Comparison of ENCODE assay signal across 21 cellular contexts in genomic region chr5:652773-653350, GRCh38. TPM values are rescaled to one million over a fixed set of nuclear protein-coding genes. Genes with fewer than 3 reads are reported as not detected.
A peak's percentile ranks its signal among the peaks of the same experiment; 100 is the strongest.
DNase-seq lines count a peak whose midpoint lies in the region; ATAC-seq and TF ChIP-seq lines count a peak whose summit lies in the region.
"Had no signal": no experiment of that assay in that cellular context is flagged by ENCODE, and none has a peak within 500 bp of the region (broad histone marks: within the 10 kb centered on the region; RNA-seq: fewer than 3 reads in every experiment).

No MANE protein-coding gene starts in this region.

- no peaks in the 10 kb centered on the region for H3K4me1 ChIP-seq in mucosa of descending colon (ENCODE audit: low read depth)
- H3K4me1 ChIP-seq: breast epithelium, thyroid gland had no signal

- H3K4me3 ChIP-seq in LNCaP clone FGC (ENCODE audit: low read depth, low read length): no peak overlapping the region
- no peak overlapping the region for H3K4me3 ChIP-seq in mucosa of descending colon
- H3K4me3 ChIP-seq: breast epithelium, SK-N-MC, smooth muscle cell, thyroid gland had no signal

- H3K36me3 ChIP-seq in mucosa of descending colon (ENCODE audit: low read depth): no peaks in the 10 kb centered on the region
- H3K36me3 ChIP-seq: breast epithelium, thyroid gland had no signal

- POLR2A ChIA-PET in HEK293T (lab: Yijun Ruan, JAX): interaction anchor here (0.9 kb wide), 1 partner anchor 9 kb away, joined by 3 read pairs; no protein-coding TSS in a partner anchor

- DNase-seq in COR-L47 (lab: John Stamatoyannopoulos, UW) (peak; percentile 78), LNCaP clone FGC (ENCODE audit: low read depth) (peak; percentile 50), NCI-H774 (lab: John Stamatoyannopoulos, UW) (peak; percentile 84), mucosa of descending colon (peak in 2 of 3 donors; percentile 29 to 50), cerebellar cortex (ENCODE audit: low spot score) (no peak), HEK293T (ENCODE audit: extremely low spot score) (no peak)
- no peak for DNase-seq in stimulated activated CD4-positive, alpha-beta T cell treated with anti-CD3 and anti-CD28 coated beads, Interleukin-4, amount 100 ng/mL, for 1 hour
- DNase-seq: activated CD4-positive, alpha-beta T cell treated with anti-CD3 and anti-CD28 coated beads, Interleukin-2, amount 50 U/mL, for 48 hours; activated naive CD4-positive, alpha-beta T cell; activated T-cell treated with anti-CD3 and anti-CD28 coated beads for 4 hours; CD4-positive, alpha-beta T cell; NCI-H1092; NCI-H446 treated with DMSO at 0.1 percent for 48 hours; nucleus accumbens; stimulated activated CD4-positive, alpha-beta T cell treated with anti-CD3 and anti-CD28 coated beads, Interleukin-2, amount 100 ng/mL, for 48 hours; stimulated activated naive CD8-positive, alpha-beta T cell treated with anti-CD3 and anti-CD28 coated beads, Interleukin-15, Interleukin-2, amounts not matched to agents 100 U/mL and 50 U/mL, for 24 hours; thyroid gland had no signal

- TF ChIP-seq CTCF in LNCaP clone FGC (IDR thresholded peaks at IDR 0.05; ENCODE audit: control insufficient read depth, extremely low read depth, insufficient read depth) (no peak), mucosa of descending colon (IDR thresholded peaks at IDR 0.05) (no peak)

- CTCF ChIA-PET in HEK293T (lab: Yijun Ruan, JAX): interaction anchor here (0.6 kb wide), 1 partner anchor 336 kb away, joined by 3 read pairs; no protein-coding TSS in a partner anchor

- no peaks in the 10 kb centered on the region for H3K9me3 ChIP-seq in mucosa of descending colon
- H3K9me3 ChIP-seq: breast epithelium, thyroid gland had no signal

- intact Hi-C loops in mucosa of descending colon (cut with DNase I, micrococcal nuclease): no loop called here

- peak; percentile 59 for ATAC-seq in mucosa of descending colon
- ATAC-seq: stimulated activated naive CD8-positive, alpha-beta T cell treated with anti-CD3 and anti-CD28 coated beads, Interleukin-15, Interleukin-2, amounts not matched to agents 100 U/mL and 50 U/mL, for 24 hours; WTC11 had no signal

TF ChIP-seq in HEK293T, 16 proteins besides CTCF, POLR2A, EP300 and RAD21:
- TF ChIP-seq HDGF (IDR thresholded peaks at IDR 0.05; ENCODE audit: borderline replicate concordance): no peak
- TF ChIP-seq LEF1 (IDR thresholded peaks at IDR 0.05; ENCODE audit: borderline replicate concordance): no peak
- TF ChIP-seq BHLHE40 (IDR thresholded peaks at IDR 0.05; ENCODE audit: borderline replicate concordance): no peak
- TF ChIP-seq ZNF384 (IDR thresholded peaks at IDR 0.05): no peak
- TF ChIP-seq CTBP1 (IDR thresholded peaks at IDR 0.05; ENCODE audit: borderline replicate concordance): no peak
- TF ChIP-seq TARDBP (IDR thresholded peaks at IDR 0.05): no peak
- no peak for TF ChIP-seq SUZ12 (IDR thresholded peaks at IDR 0.05)
- TF ChIP-seq L3MBTL2 (conservative IDR thresholded peaks at IDR 0.05): no peak
- no peak for TF ChIP-seq PKNOX1 (IDR thresholded peaks at IDR 0.05)
- TF ChIP-seq FOXM1 (IDR thresholded peaks at IDR 0.05; ENCODE audit: borderline replicate concordance): no peak
- TF ChIP-seq NFRKB (IDR thresholded peaks at IDR 0.05): no peak
- no peak for TF ChIP-seq FOXK2 (IDR thresholded peaks at IDR 0.05)
TF ChIP-seq in HEK293T: peak in this region for 0.

RNA-seq across cellular contexts. Expression of gene TPPP, which starts 40.3 kb away (rescaled TPM):
- 10 to 100 TPM in 1 of 3 donors, 1 to 10 TPM in 2; 2.2 to 18.1 (median 2.2) TPM for total RNA-seq in mucosa of descending colon
- total RNA-seq: smooth muscle cell had no signal

RNA-seq across cellular contexts. Expression of gene CEP72, which starts 40.7 kb away (rescaled TPM):
- 1 to 10 TPM; 7.3 to 9.7 (median 8.8) TPM for total RNA-seq in mucosa of descending colon

Comparison
In these comparisons a context has a peak if more than half of its experiments do, and no peak if none do; other contexts are left out.
1. DNase-seq: peak in COR-L47 (single experiment), LNCaP clone FGC (single experiment), NCI-H774 (single experiment) and mucosa of descending colon (2 of 3); none in cerebellar cortex (single experiment), HEK293T (single experiment) and stimulated activated CD4-positive, alpha-beta T cell treated with anti-CD3 and anti-CD28 coated beads, Interleukin-4, amount 100 ng/mL, for 1 hour (single experiment).